1 cellular context compared by ENCODE assay signal in genomic region chr1:111507411-111508201, GRCh38.
A peak's percentile ranks its signal among the peaks of the same experiment; 100 is the strongest.
TF ChIP-seq lines count a peak whose summit lies in the region.

No MANE protein-coding gene starts in this region.

TF ChIP-seq in K562, 482 proteins besides CTCF, POLR2A, EP300 and RAD21 (continued from another document and continues in another):
- TF ChIP-seq ZNF780A (CRISPR knock-in tag; IDR thresholded peaks at IDR 0.05) = no peak
- 0 out of 2 replicates have a peak, but pooled peaks have one; percentile 52 for TF ChIP-seq MTA3 (IDR thresholded peaks at IDR 0.05; ENCODE audit: borderline replicate concordance)
- TF ChIP-seq ZNF311 (CRISPR knock-in tag; IDR thresholded peaks at IDR 0.05) = peak; percentile 24; the same call in 1 of the 2 replicates
- peak in 1 of 3 experiments; percentile 81; a peak in 1 of 6 replicates for TF ChIP-seq ZBTB11 (CRISPR knock-in tag; IDR thresholded peaks at IDR 0.05)
- no peak for TF ChIP-seq CHD1 (IDR thresholded peaks at IDR 0.05; ENCODE audit: low read length)
- peak; percentile 75 for TF ChIP-seq L3MBTL2 (IDR thresholded peaks at IDR 0.05)
- TF ChIP-seq ZNF586 (CRISPR knock-in tag; conservative IDR thresholded peaks at IDR 0.05) = no peak
- TF ChIP-seq NR2C2 (CRISPR knock-in tag; IDR thresholded peaks at IDR 0.05) = peak; percentile 86
- TF ChIP-seq NR2C2 (tag; IDR thresholded peaks at IDR 0.05) = peak; percentile 94
- TF ChIP-seq ZNF175 (CRISPR knock-in tag; IDR thresholded peaks at IDR 0.05; ENCODE audit: low read depth) = peak; percentile 55
- no peak for TF ChIP-seq ZNF512 (tag; IDR thresholded peaks at IDR 0.05)
- TF ChIP-seq STAG1 (CRISPR knock-in tag; IDR thresholded peaks at IDR 0.05; ENCODE audit: borderline replicate concordance) = 0 out of 2 replicates have a peak, but pooled peaks have one; percentile 43
- TF ChIP-seq ZFP1 (CRISPR knock-in tag; IDR thresholded peaks at IDR 0.05) = no peak; the same call in 1 of the 2 replicates
- TF ChIP-seq BRD4 (IDR thresholded peaks at IDR 0.05) = 0 out of 2 replicates have a peak, but pooled peaks have one; percentile 41
- no peak for TF ChIP-seq ELF2 (CRISPR knock-in tag; IDR thresholded peaks at IDR 0.05)
- TF ChIP-seq GTF2E2 (tag; IDR thresholded peaks at IDR 0.05) = peak; percentile 77
- TF ChIP-seq TAF7 (tag; IDR thresholded peaks at IDR 0.05) = no peak
- no peak for TF ChIP-seq NELFE (IDR thresholded peaks at IDR 0.05; ENCODE audit: insufficient read depth, insufficient read length)
- peak in 1 of 2 experiments; percentile 54; a peak in 1 of 4 replicates for TF ChIP-seq UBTF (IDR thresholded peaks at IDR 0.05; ENCODE audit: borderline replicate concordance in 1 of 2, low read depth in 2 of 2, low read length in 2 of 2)
- TF ChIP-seq ZBTB49 (CRISPR knock-in tag; IDR thresholded peaks at IDR 0.05; ENCODE audit: borderline replicate concordance) = peak; percentile 10; the same call in 1 of the 2 replicates
- no peak for TF ChIP-seq EGR1 (conservative IDR thresholded peaks at IDR 0.05)
- TF ChIP-seq HIVEP1 (CRISPR knock-in tag; IDR thresholded peaks at IDR 0.05) = no peak
- TF ChIP-seq ZNF146 (CRISPR knock-in tag; IDR thresholded peaks at IDR 0.05; ENCODE audit: unreplicated experiment) = no peak
- TF ChIP-seq XRCC5 (IDR thresholded peaks at IDR 0.05; ENCODE audit: low read depth, low read length) = peak; percentile 22; the same call in 1 of the 2 replicates
- no peak for TF ChIP-seq DLX4 (CRISPR knock-in tag; IDR thresholded peaks at IDR 0.05)
- no peak for TF ChIP-seq ARID3A (IDR thresholded peaks at IDR 0.05; ENCODE audit: borderline replicate concordance, low read depth, low read length)
- no peak for TF ChIP-seq NR2F6 (CRISPR knock-in tag; IDR thresholded peaks at IDR 0.05)
- peak; percentile 25; the same call in 1 of the 2 replicates for TF ChIP-seq TARDBP (IDR thresholded peaks at IDR 0.05)
- TF ChIP-seq SMAD1 (IDR thresholded peaks at IDR 0.05; ENCODE audit: low read depth, low read length, partially characterized antibody) = no peak
- TF ChIP-seq E2F1 (CRISPR knock-in tag; IDR thresholded peaks at IDR 0.05) = peak; percentile 34
- TF ChIP-seq ZBTB2 (IDR thresholded peaks at IDR 0.05) = peak; percentile 70; the same call in 1 of the 2 replicates
- peak; percentile 32; the same call in 1 of the 2 replicates for TF ChIP-seq NFE2 (IDR thresholded peaks at IDR 0.05; ENCODE audit: low read depth)
- peak; percentile 67 for TF ChIP-seq VEZF1 (CRISPR knock-in tag; IDR thresholded peaks at IDR 0.05)
- TF ChIP-seq E2F3 (CRISPR knock-in tag; IDR thresholded peaks at IDR 0.05) = 0 out of 2 replicates have a peak, but pooled peaks have one; percentile 60
- TF ChIP-seq XRCC4 (IDR thresholded peaks at IDR 0.05; ENCODE audit: extremely low read depth, insufficient read depth, insufficient read length) = no peak
- peak; percentile 26; the same call in 1 of the 2 replicates for TF ChIP-seq TCF3 (CRISPR knock-in tag; IDR thresholded peaks at IDR 0.05)
- no peak for TF ChIP-seq SNAPC5 (CRISPR knock-in tag; IDR thresholded peaks at IDR 0.05)
- TF ChIP-seq PKNOX1 (IDR thresholded peaks at IDR 0.05) = peak; percentile 71
- TF ChIP-seq TSC22D4 (tag; IDR thresholded peaks at IDR 0.05) = no peak
- TF ChIP-seq CTCFL (IDR thresholded peaks at IDR 0.05; ENCODE audit: borderline replicate concordance, insufficient read depth, low read depth, low read length, poor library complexity, severe bottlenecking) = peak; percentile 86
- peak; percentile 92 for TF ChIP-seq ZFX (CRISPR knock-in tag; IDR thresholded peaks at IDR 0.05)
